In the genomic region with DNA sequence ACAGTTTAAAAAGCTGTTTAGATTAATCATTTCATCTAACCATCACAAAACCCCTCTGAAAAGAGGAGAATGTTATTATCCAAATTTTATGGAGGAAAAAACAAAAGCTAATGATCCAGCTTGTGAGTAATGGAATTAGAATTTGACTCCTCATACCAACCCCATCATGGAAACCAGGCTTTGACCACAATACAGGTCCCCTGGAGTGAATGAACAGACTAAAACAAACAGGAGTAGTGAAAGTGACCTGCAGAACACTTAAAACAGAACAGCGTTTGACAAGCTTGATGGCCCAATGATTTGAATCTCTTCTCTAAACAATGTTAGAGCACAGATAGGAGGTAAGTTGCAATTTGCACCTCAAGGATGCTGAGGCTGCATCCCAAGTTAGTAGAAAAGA, we compare ENCODE assay signal across 11 cellular contexts.
A peak's percentile ranks its signal among the peaks of the same experiment; 100 is the strongest.
DNase-seq lines count a peak whose midpoint lies in the region; ATAC-seq and TF ChIP-seq lines count a peak whose summit lies in the region.
"Had no signal": no experiment of that assay in that cellular context is flagged by ENCODE, and none has a peak within 500 bp of the region (broad histone marks: within the 10 kb centered on the region; RNA-seq: fewer than 3 reads in every experiment).

No MANE protein-coding gene starts in this region.

- H3K4me2 ChIP-seq in IMR-90 (ENCODE audit: low read depth, low read length) (peak overlapping the region; percentile 60; the same call in 1 of the 2 replicates), trophoblast cell (ENCODE audit: low read length) (no peak overlapping the region)

- 0 out of 2 replicates have a peak, but pooled peaks have one; percentile 9 for TF ChIP-seq RAD21 in IMR-90 (IDR thresholded peaks at IDR 0.05; ENCODE audit: low read length)

- H3K9ac ChIP-seq in IMR-90 (ENCODE audit: low read depth, low read length) (no peak overlapping the region), trophoblast cell (ENCODE audit: low read length) (no peak overlapping the region)

- H2AFZ ChIP-seq in IMR-90 (replicated peaks; ENCODE audit: low read length, poor library complexity) (no peak overlapping the region), trophoblast cell (ENCODE audit: insufficient read depth, low read length, poor library complexity) (no peak overlapping the region)

- no peak for TF ChIP-seq POLR2A in IMR-90 (IDR thresholded peaks at IDR 0.05; ENCODE audit: low read depth, low read length)

- H3K23ac ChIP-seq in IMR-90 (ENCODE audit: low read depth, low read length): no peak overlapping the region
- no peak overlapping the region for H3K23ac ChIP-seq in trophoblast cell (ENCODE audit: low read length)

- H2AK5ac ChIP-seq in IMR-90 (ENCODE audit: low read depth, low read length) (no peak overlapping the region), trophoblast cell (ENCODE audit: low read length) (no peak overlapping the region)

- no peak overlapping the region for H2BK15ac ChIP-seq in IMR-90 (ENCODE audit: low read depth, low read length)

- no peaks in the 10 kb centered on the region for H3K79me1 ChIP-seq in IMR-90 (ENCODE audit: low read depth in 1 of 2, low read length in 2 of 2)
- no peaks in the 10 kb centered on the region for H3K79me1 ChIP-seq in trophoblast cell (ENCODE audit: low read length)

- DNase-seq in AG20443 (ENCODE audit: low spot score) (peak; percentile 72), IMR-90 (peak; percentile 88), astrocyte of the hippocampus (ENCODE audit: low read depth, low spot score) (peak; percentile 94), kidney glomerular epithelial cell (lab: John Stamatoyannopoulos, UW) (peak; percentile 97), GM19240 (ENCODE audit: insufficient read length, low spot score) (no peak), NCI-H2081 treated with DMSO at 0.1 percent for 48 hours (lab: John Stamatoyannopoulos, UW) (no peak), trophoblast cell (no peak)
- DNase-seq in stimulated activated CD8-positive, alpha-beta memory T cell treated with anti-CD3 and anti-CD28 coated beads, Interleukin-4, amount 100 ng/mL, for 48 hours: no peak
- DNase-seq: Caco-2, cortex of kidney had no signal

- H2AK9ac ChIP-seq in IMR-90 (replicated peaks; ENCODE audit: low read depth, low read length, poor library complexity): no peak overlapping the region

- H4K12ac ChIP-seq in trophoblast cell (ENCODE audit: low read depth, low read length): no peak overlapping the region

- no peak overlapping the region for H2BK20ac ChIP-seq in IMR-90 (ENCODE audit: low read depth, low read length)

- no peak overlapping the region for H3K14ac ChIP-seq in IMR-90 (replicated peaks; ENCODE audit: low read depth, low read length)
- no peak overlapping the region for H3K14ac ChIP-seq in trophoblast cell (ENCODE audit: low read length)

- no peaks in the 10 kb centered on the region; the same call in none of the 2 replicates for H3K4me1 ChIP-seq in IMR-90 (ENCODE audit: control insufficient read depth, insufficient read depth, low read length)
- H3K4me1 ChIP-seq in trophoblast cell (ENCODE audit: control insufficient read depth in 1 of 2, insufficient read depth in 2 of 2, low read length in 2 of 2): no peaks in the 10 kb centered on the region
- H3K4me1 ChIP-seq: Caco-2 had no signal

- no peaks in the 10 kb centered on the region for H3K9me1 ChIP-seq in IMR-90 (ENCODE audit: insufficient read depth, low read length)

- no peak overlapping the region for H3K4ac ChIP-seq in IMR-90 (ENCODE audit: low read depth, low read length)
- no peak overlapping the region for H3K4ac ChIP-seq in trophoblast cell (ENCODE audit: low read depth, low read length)

- ATAC-seq in IMR-90 (ENCODE audit: low read depth): peak; percentile 91

- no peak for TF ChIP-seq CTCF in IMR-90 (conservative IDR thresholded peaks at IDR 0.05; ENCODE audit: low read depth, low read length)

- H3K36me3 ChIP-seq in IMR-90 (ENCODE audit: control insufficient read depth, insufficient read depth, low read length) (no peaks in the 10 kb centered on the region), trophoblast cell (ENCODE audit: control insufficient read depth in 1 of 2, insufficient read depth in 2 of 2, low read length in 2 of 2) (peaks cover 0 to 2% of the 10 kb centered on the region in 2 experiments)

- H2BK5ac ChIP-seq in IMR-90 (ENCODE audit: low read depth, low read length, poor library complexity, severe bottlenecking) (no peak overlapping the region), trophoblast cell (ENCODE audit: low read depth, low read length, poor library complexity) (no peak overlapping the region)

- H2BK120ac ChIP-seq in IMR-90 (ENCODE audit: low read depth, low read length): no peak overlapping the region
- no peak overlapping the region for H2BK120ac ChIP-seq in trophoblast cell (ENCODE audit: insufficient read depth, low read length, poor library complexity)

- CTCF ChIA-PET in IMR-90 (lab: Yijun Ruan, JAX): no interaction called here

- dilution Hi-C loops in IMR-90 (cut with HindIII; ENCODE audit: low sequenced_read_pairs, unreplicated experiment): no loop called here

- intact Hi-C loops in IMR-90 (cut with micrococcal nuclease): no loop called here

- no peak overlapping the region for H4K8ac ChIP-seq in IMR-90 (ENCODE audit: low read depth in 2 of 2, low read length in 2 of 2)
- no peak overlapping the region for H4K8ac ChIP-seq in trophoblast cell (ENCODE audit: low read depth, low read length)

- no peak overlapping the region for H4K5ac ChIP-seq in IMR-90 (ENCODE audit: low read depth, low read length)

- H3K79me2 ChIP-seq in trophoblast cell (ENCODE audit: control insufficient read depth, insufficient read depth, low read length, poor library complexity): no peaks in the 10 kb centered on the region

- WGBS in IMR-90 (ENCODE audit: extremely low coverage in 2 of 2, insufficient read length in 1 of 2), 2 experiments: no CpG with 5 or more reads among the region's 1 CpG
- no CpG with 5 or more reads among the region's 1 CpG for WGBS in trophoblast cell (ENCODE audit: extremely low coverage, insufficient coverage, insufficient read length)

- H3K4me3 ChIP-seq in IMR-90 (ENCODE audit: insufficient read depth, low read depth, low read length) (no peak overlapping the region), trophoblast cell (ENCODE audit: low read depth, low read length) (no peak overlapping the region)

- no peak overlapping the region for H4K91ac ChIP-seq in IMR-90 (ENCODE audit: insufficient read depth, low read depth, low read length)
- H4K91ac ChIP-seq in trophoblast cell (ENCODE audit: low read depth, low read length): no peak overlapping the region

- H3K27me3 ChIP-seq in IMR-90 (ENCODE audit: control insufficient read depth, insufficient read depth, low read length) (no peaks in the 10 kb centered on the region), trophoblast cell (ENCODE audit: insufficient read depth, low read length) (no peaks in the 10 kb centered on the region)

- no peaks in the 10 kb centered on the region for H4K20me1 ChIP-seq in IMR-90 (ENCODE audit: insufficient read depth, low read length)

- H3K56ac ChIP-seq in IMR-90 (ENCODE audit: extremely low read depth, insufficient read depth, low read length): no peak overlapping the region

- H3K27ac ChIP-seq in IMR-90 (ENCODE audit: insufficient read depth, low read length) (no peak overlapping the region), trophoblast cell (ENCODE audit: low read depth, low read length) (no peak overlapping the region)
- H3K27ac ChIP-seq: VCaP had no signal

- BruUV-seq in IMR-90 (replicated peaks; lab: Mats Ljungman, UMichigan): no TSS peak

- no peak overlapping the region for H2BK12ac ChIP-seq in trophoblast cell (ENCODE audit: low read length)

- H3K18ac ChIP-seq in IMR-90 (ENCODE audit: low read depth, low read length): no peak overlapping the region
- no peak overlapping the region for H3K18ac ChIP-seq in trophoblast cell (ENCODE audit: low read length)

- H3K9me3 ChIP-seq in IMR-90 (ENCODE audit: control insufficient read depth, insufficient read depth, low read length) (no peaks in the 10 kb centered on the region), trophoblast cell (ENCODE audit: insufficient read depth, low read depth, low read length) (no peaks in the 10 kb centered on the region)

- in situ Hi-C loops in IMR-90 (cut with MboI; ENCODE audit: low sequenced_read_pairs): no loop called here

- POLR2A ChIA-PET in IMR-90 (lab: Charles Lee; ENCODE audit: unreplicated experiment): no interaction called here

TF ChIP-seq in IMR-90, 13 proteins besides CTCF, POLR2A, EP300 and RAD21:
- TF ChIP-seq MAFK (IDR thresholded peaks at IDR 0.05; ENCODE audit: low read depth, low read length) (0 out of 2 replicates have a peak, but pooled peaks have one; percentile 0), RFX5 (IDR thresholded peaks at IDR 0.05; ENCODE audit: low read depth, low read length) (no peak), FOS (IDR thresholded peaks at IDR 0.05; ENCODE audit: low read depth, low read length) (0 out of 2 replicates have a peak, but pooled peaks have one; percentile 36), RCOR1 (IDR thresholded peaks at IDR 0.05; ENCODE audit: insufficient replicate concordance, low read length) (no peak)

Comparison
In these comparisons a context has a peak if more than half of its experiments do, and no peak if none do; other contexts are left out.
1. DNase-seq: peak in AG20443 (single experiment), IMR-90 (single experiment), astrocyte of the hippocampus (single experiment) and kidney glomerular epithelial cell (single experiment); none in GM19240 (single experiment), stimulated activated CD8-positive, alpha-beta memory T cell treated with anti-CD3 and anti-CD28 coated beads, Interleukin-4, amount 100 ng/mL, for 48 hours (single experiment), NCI-H2081 treated with DMSO at 0.1 percent for 48 hours (single experiment) and trophoblast cell (0 of 2).